21 cellular contexts compared by ENCODE assay signal in genomic region chr1:55519937-55520683, GRCh38.
DNase-seq lines count a peak whose midpoint lies in the region; ATAC-seq and TF ChIP-seq lines count a peak whose summit lies in the region.
"Had no signal": no experiment of that assay in that cellular context is flagged by ENCODE, and none has a peak within 500 bp of the region (broad histone marks: within the 10 kb centered on the region; RNA-seq: fewer than 3 reads in every experiment).

No MANE protein-coding gene starts in this region.

- H3K27ac ChIP-seq in AG04450 (ENCODE audit: low read depth, low read length): peak overlapping the region; percentile 79
- H3K27ac ChIP-seq in GM23248: no peak overlapping the region
- H3K27ac ChIP-seq in Panc1 (ENCODE audit: low read length): peak overlapping the region; percentile 12; the same call in 1 of the 2 replicates
- H3K27ac ChIP-seq in heart left ventricle: no peak overlapping the region
- H3K27ac ChIP-seq: hepatocyte, right atrium auricular region had no signal

- peak overlapping the region; percentile 22; the same call in 1 of the 2 replicates for H2AFZ ChIP-seq in GM23248
- H2AFZ ChIP-seq: hepatocyte had no signal

- no peak for TF ChIP-seq POLR2A in heart left ventricle (IDR thresholded peaks at IDR 0.05)

- in situ Hi-C loops in GM23248 (cut with MboI): no loop called here
- in situ Hi-C loops in Panc1 (cut with HindIII; ENCODE audit: low pct_unique_long_range_greater_than_20kb, low sequenced_read_pairs): no loop called here

- H3K79me2 ChIP-seq in GM23248 (ENCODE audit: insufficient read depth): no peaks in the 10 kb centered on the region
- H3K79me2 ChIP-seq: hepatocyte had no signal

- H3K27me3 ChIP-seq in AG04450 (ENCODE audit: control insufficient read depth, insufficient read depth, low read length): no peaks in the 10 kb centered on the region
- no peaks in the 10 kb centered on the region for H3K27me3 ChIP-seq in GM23248 (replicated peaks; ENCODE audit: insufficient read depth)
- H3K27me3 ChIP-seq in Panc1 (ENCODE audit: control insufficient read depth, insufficient read depth, low read length): no peaks in the 10 kb centered on the region
- peaks cover 0 to 3% (median 0%) of the 10 kb centered on the region in 9 donors for H3K27me3 ChIP-seq in heart left ventricle
- H3K27me3 ChIP-seq: hepatocyte, right atrium auricular region had no signal

- CTCF ChIA-PET in AG04450 (lab: Charles Lee): interaction anchor here (0.5 to 0.9 kb wide), 2 partner anchors 23 to 1065 kb away, joined by 3 to 4 read pairs; no protein-coding TSS in a partner anchor
- CTCF ChIA-PET in Panc1 (lab: Charles Lee): no interaction called here

- intact Hi-C loops in Panc1 (cut with micrococcal nuclease; ENCODE audit: unreplicated experiment): no loop called here
- intact Hi-C loops in heart left ventricle (cut with DNase I): no loop called here

- 58% methylated on average over 6 of the region's 6 CpGs for WGBS in GM23248 (ENCODE audit: low coverage in 1 of 2, low lambda C conversion rate in 2 of 2, missing lambda C conversion rate in 2 of 2), 2 experiments
- WGBS in heart left ventricle, 4 donors: 79 to 86% (median 83%) methylated on average over 6 of the region's 6 CpGs

- ATAC-seq in Panc1: no peak
- ATAC-seq in heart left ventricle: no peak
- ATAC-seq: activated T-cell treated with anti-CD3 and anti-CD28 coated beads, Interleukin-2, amount 50 U/mL, for 4 hours; esophagus mucosa; naive thymus-derived CD8-positive, alpha-beta T cell had no signal

- no peaks in the 10 kb centered on the region for H3K4me1 ChIP-seq in GM23248 (ENCODE audit: insufficient read depth)
- H3K4me1 ChIP-seq in Panc1 (ENCODE audit: control insufficient read depth, insufficient read depth, low read length): no peaks in the 10 kb centered on the region
- no peaks in the 10 kb centered on the region for H3K4me1 ChIP-seq in heart left ventricle
- H3K4me1 ChIP-seq: right atrium auricular region had no signal

- no peaks in the 10 kb centered on the region for H3K9me2 ChIP-seq in GM23248 (ENCODE audit: insufficient read depth)

- BruUV-seq in Panc1 (replicated peaks; lab: Mats Ljungman, UMichigan): no TSS peak

- H4K20me1 ChIP-seq in GM23248 (ENCODE audit: insufficient read depth): no peaks in the 10 kb centered on the region

- H3K4me3 ChIP-seq in AG04450 (ENCODE audit: low read depth, low read length) (no peak overlapping the region), GM23248 (no peak overlapping the region), Panc1 (ENCODE audit: low read depth in 2 of 2, low read length in 2 of 2) (no peak overlapping the region), fibroblast of villous mesenchyme (ENCODE audit: low read depth, low read length) (no peak overlapping the region), heart left ventricle (no peak overlapping the region)
- H3K4me3 ChIP-seq: hepatocyte, right atrium auricular region had no signal

- H3K9me3 ChIP-seq in AG04450 (ENCODE audit: control insufficient read depth, insufficient read depth, low read length) (no peaks in the 10 kb centered on the region), GM23248 (ENCODE audit: low read depth) (no peaks in the 10 kb centered on the region), Panc1 (ENCODE audit: control insufficient read depth, insufficient read depth, low read depth, low read length) (no peaks in the 10 kb centered on the region), heart left ventricle (no peaks in the 10 kb centered on the region)
- H3K9me3 ChIP-seq: right atrium auricular region had no signal

- TF ChIP-seq CTCF in AG04450 (IDR thresholded peaks at IDR 0.05; ENCODE audit: low read depth, low read length): no peak
- no peak for TF ChIP-seq CTCF in Panc1 (IDR thresholded peaks at IDR 0.05)
- no peak for TF ChIP-seq CTCF in fibroblast of villous mesenchyme (IDR thresholded peaks at IDR 0.05; ENCODE audit: insufficient read depth, low read depth, low read length)
- TF ChIP-seq CTCF in heart left ventricle (IDR thresholded peaks at IDR 0.05): no peak

- H3K9ac ChIP-seq in GM23248: no peak overlapping the region

- DNase-seq in AG04450 (ENCODE audit: low read depth, low spot score) (peak; percentile 46), GM23248 (peak; percentile 21), Panc1 (ENCODE audit: low read depth, low spot score) (no peak), fibroblast of villous mesenchyme (ENCODE audit: low read depth) (peak; percentile 57), AML-193 (lab: John Stamatoyannopoulos, UW) (no peak), heart left ventricle (no peak), D341Med (ENCODE audit: low spot score) (no peak)
- no peak for DNase-seq in stimulated activated CD4-positive, alpha-beta T cell treated with anti-CD3 and anti-CD28 coated beads, Interleukin-4, amount 100 ng/mL, for 1 hour
- DNase-seq: activated CD4-positive, CD25-positive, alpha-beta regulatory T cell treated with anti-CD3 and anti-CD28 coated beads, Interleukin-2, amount 50 U/mL, for 72 hours; activated CD8-positive, alpha-beta memory T cell treated with anti-CD3 and anti-CD28 coated beads for 24 hours; activated naive CD4-positive, alpha-beta T cell treated with anti-CD3 and anti-CD28 coated beads for 36 hours; activated T-cell treated with anti-CD3 and anti-CD28 coated beads, Interleukin-2, amount 50 U/mL, for 4 hours; aorta; DMS153; effector memory CD4-positive, alpha-beta T cell; MM.1S; naive thymus-derived CD8-positive, alpha-beta T cell; NCI-H187 had no signal

- no peak overlapping the region for H3K4me2 ChIP-seq in GM23248 (ENCODE audit: unreplicated experiment)
- H3K4me2 ChIP-seq: hepatocyte had no signal

- no peaks in the 10 kb centered on the region for H3F3A ChIP-seq in GM23248 (ENCODE audit: insufficient read depth)

- H3K36me3 ChIP-seq in GM23248 (ENCODE audit: low read depth) (no peaks in the 10 kb centered on the region), Panc1 (ENCODE audit: control insufficient read depth, insufficient read depth, low read length) (no peaks in the 10 kb centered on the region), heart left ventricle (no peaks in the 10 kb centered on the region)
- H3K36me3 ChIP-seq: right atrium auricular region had no signal

- POLR2A ChIA-PET in AG04450 (lab: Yijun Ruan, JAX): interaction anchor here (0.6 to 0.9 kb wide), 2 partner anchors 16 to 154 kb away, joined by 3 read pairs; no protein-coding TSS in a partner anchor
- POLR2A ChIA-PET in Panc1 (lab: Charles Lee): no interaction called here

Comparison
In these comparisons a context has a peak if more than half of its experiments do, and no peak if none do; other contexts are left out.
1. DNase-seq: peak in AG04450 (single experiment), GM23248 (single experiment) and fibroblast of villous mesenchyme (single experiment); none in Panc1 (single experiment), AML-193 (0 of 2), stimulated activated CD4-positive, alpha-beta T cell treated with anti-CD3 and anti-CD28 coated beads, Interleukin-4, amount 100 ng/mL, for 1 hour (single experiment), heart left ventricle (0 of 5) and D341Med (single experiment).
2. H3K27ac ChIP-seq: peak in AG04450 (single experiment) and Panc1 (single experiment); none in GM23248 (single experiment) and heart left ventricle (0 of 12).